In the genomic region with DNA sequence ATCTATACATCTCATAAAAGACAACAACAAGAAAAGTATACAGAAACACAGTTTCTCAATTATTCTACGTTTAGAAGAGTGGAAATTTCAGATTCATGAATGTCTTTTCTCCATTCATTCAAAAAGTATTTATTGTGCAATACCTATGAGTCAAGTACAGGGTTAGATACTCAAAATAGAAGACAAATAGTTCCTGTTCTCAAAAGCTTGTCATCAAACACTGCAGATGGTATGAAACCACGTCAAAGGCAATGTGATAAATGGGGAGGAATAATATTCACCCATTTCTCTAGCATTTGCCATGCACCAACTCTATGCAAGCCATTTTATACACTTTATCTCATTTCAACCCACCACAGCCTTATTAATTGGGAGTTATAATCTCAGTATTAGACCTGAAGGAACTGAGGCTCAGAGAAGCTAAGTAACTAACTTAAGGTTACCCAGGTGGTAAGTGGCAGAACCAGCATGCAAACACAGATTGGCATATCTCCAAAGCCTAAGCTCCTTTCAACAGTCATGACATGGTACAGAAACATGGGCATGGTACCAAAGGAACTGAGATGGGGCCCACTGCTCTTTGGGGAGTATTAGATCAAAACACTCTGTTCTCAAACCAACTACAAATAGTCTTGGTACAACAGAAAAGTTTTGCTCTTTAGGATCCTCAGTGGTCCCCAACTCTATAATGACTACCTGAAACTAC, we compare ENCODE assay signal across 1 cellular context.
TF ChIP-seq lines count a peak whose summit lies in the region.

No MANE protein-coding gene starts in this region.

TF ChIP-seq in SK-N-SH, 30 proteins besides CTCF, POLR2A, EP300 and RAD21 (continued from another document):
- TF ChIP-seq RCOR1 (IDR thresholded peaks at IDR 0.05; ENCODE audit: low read length) (no peak), ELF1 (IDR thresholded peaks at IDR 0.05) (no peak), MXI1 (IDR thresholded peaks at IDR 0.05; ENCODE audit: low read depth, low read length) (no peak), TAF1 (IDR thresholded peaks at IDR 0.05; ENCODE audit: borderline replicate concordance, low read depth, low read length) (no peak), SIN3A (IDR thresholded peaks at IDR 0.05; ENCODE audit: borderline replicate concordance, low read depth, low read length) (no peak), MEF2A (IDR thresholded peaks at IDR 0.05; ENCODE audit: borderline replicate concordance, low read depth) (peak; percentile 98), SMC3 (IDR thresholded peaks at IDR 0.05; ENCODE audit: low read depth, low read length) (no peak), GABPA (IDR thresholded peaks at IDR 0.05; ENCODE audit: low read depth) (0 out of 2 replicates have a peak, but pooled peaks have one; percentile 14), FOXM1 (IDR thresholded peaks at IDR 0.05; ENCODE audit: low read depth) (peak; percentile 84), POLR2AphosphoS5 (IDR thresholded peaks at IDR 0.05; ENCODE audit: low read depth, low read length) (peak; percentile 80), CHD2 (IDR thresholded peaks at IDR 0.05; ENCODE audit: low read length, partially characterized antibody) (no peak), FOXJ3 (CRISPR knock-in tag; IDR thresholded peaks at IDR 0.05) (no peak), GATA2 (CRISPR knock-in tag; IDR thresholded peaks at IDR 0.05) (no peak), FOSL2 (IDR thresholded peaks at IDR 0.05; ENCODE audit: borderline replicate concordance, low read depth) (peak; percentile 99), RFX5 (IDR thresholded peaks at IDR 0.05; ENCODE audit: low read length) (no peak)
- TF ChIP-seq, protein P1, sequence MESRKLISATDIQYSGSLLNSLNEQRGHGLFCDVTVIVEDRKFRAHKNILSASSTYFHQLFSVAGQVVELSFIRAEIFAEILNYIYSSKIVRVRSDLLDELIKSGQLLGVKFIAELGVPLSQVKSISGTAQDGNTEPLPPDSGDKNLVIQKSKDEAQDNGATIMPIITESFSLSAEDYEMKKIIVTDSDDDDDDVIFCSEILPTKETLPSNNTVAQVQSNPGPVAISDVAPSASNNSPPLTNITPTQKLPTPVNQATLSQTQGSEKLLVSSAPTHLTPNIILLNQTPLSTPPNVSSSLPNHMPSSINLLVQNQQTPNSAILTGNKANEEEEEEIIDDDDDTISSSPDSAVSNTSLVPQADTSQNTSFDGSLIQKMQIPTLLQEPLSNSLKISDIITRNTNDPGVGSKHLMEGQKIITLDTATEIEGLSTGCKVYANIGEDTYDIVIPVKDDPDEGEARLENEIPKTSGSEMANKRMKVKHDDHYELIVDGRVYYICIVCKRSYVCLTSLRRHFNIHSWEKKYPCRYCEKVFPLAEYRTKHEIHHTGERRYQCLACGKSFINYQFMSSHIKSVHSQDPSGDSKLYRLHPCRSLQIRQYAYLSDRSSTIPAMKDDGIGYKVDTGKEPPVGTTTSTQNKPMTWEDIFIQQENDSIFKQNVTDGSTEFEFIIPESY (IDR thresholded peaks at IDR 0.05; ENCODE audit: borderline replicate concordance, low read depth) = peak; percentile 63; the same call in 1 of the 2 replicates
- TF ChIP-seq, protein P2, sequence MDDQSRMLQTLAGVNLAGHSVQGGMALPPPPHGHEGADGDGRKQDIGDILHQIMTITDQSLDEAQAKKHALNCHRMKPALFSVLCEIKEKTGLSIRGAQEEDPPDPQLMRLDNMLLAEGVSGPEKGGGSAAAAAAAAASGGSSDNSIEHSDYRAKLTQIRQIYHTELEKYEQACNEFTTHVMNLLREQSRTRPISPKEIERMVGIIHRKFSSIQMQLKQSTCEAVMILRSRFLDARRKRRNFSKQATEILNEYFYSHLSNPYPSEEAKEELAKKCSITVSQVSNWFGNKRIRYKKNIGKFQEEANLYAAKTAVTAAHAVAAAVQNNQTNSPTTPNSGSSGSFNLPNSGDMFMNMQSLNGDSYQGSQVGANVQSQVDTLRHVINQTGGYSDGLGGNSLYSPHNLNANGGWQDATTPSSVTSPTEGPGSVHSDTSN (IDR thresholded peaks at IDR 0.05) = peak; percentile 98
- TF ChIP-seq, protein P3, sequence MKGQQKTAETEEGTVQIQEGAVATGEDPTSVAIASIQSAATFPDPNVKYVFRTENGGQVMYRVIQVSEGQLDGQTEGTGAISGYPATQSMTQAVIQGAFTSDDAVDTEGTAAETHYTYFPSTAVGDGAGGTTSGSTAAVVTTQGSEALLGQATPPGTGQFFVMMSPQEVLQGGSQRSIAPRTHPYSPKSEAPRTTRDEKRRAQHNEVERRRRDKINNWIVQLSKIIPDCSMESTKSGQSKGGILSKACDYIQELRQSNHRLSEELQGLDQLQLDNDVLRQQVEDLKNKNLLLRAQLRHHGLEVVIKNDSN (IDR thresholded peaks at IDR 0.05; ENCODE audit: borderline replicate concordance, low read depth) = no peak
- TF ChIP-seq, protein P4, sequence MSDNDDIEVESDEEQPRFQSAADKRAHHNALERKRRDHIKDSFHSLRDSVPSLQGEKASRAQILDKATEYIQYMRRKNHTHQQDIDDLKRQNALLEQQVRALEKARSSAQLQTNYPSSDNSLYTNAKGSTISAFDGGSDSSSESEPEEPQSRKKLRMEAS (IDR thresholded peaks at IDR 0.05; ENCODE audit: low read depth) = 0 out of 2 replicates have a peak, but pooled peaks have one; percentile 53
- TF ChIP-seq, protein P5, sequence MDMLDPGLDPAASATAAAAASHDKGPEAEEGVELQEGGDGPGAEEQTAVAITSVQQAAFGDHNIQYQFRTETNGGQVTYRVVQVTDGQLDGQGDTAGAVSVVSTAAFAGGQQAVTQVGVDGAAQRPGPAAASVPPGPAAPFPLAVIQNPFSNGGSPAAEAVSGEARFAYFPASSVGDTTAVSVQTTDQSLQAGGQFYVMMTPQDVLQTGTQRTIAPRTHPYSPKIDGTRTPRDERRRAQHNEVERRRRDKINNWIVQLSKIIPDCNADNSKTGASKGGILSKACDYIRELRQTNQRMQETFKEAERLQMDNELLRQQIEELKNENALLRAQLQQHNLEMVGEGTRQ (IDR thresholded peaks at IDR 0.05; ENCODE audit: borderline replicate concordance, low read depth, low read length) = no peak
